In the genomic region with DNA sequence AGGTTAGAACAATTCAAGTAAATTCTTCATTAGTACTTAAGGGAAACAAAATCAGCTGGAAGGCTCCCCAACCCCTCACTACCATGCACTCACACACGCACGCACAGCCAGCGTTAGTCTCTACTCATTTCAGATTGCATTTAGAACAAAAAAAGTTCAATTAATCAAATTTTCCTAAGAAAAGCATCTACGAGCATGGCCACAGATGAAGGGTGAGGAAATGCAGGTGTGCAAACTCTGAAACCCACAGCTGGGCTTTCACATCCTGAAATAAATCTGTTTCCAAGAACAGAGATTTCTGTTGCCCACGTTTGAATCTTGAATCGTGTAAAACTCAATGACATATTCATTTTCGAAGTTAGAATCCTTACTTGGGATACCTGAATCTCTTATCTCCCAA, we compare ENCODE assay signal across 10 cellular contexts.
DNase-seq lines count a peak whose midpoint lies in the region; ATAC-seq lines count a peak whose summit lies in the region.
"Had no signal": no experiment of that assay in that cellular context is flagged by ENCODE, and none has a peak within 500 bp of the region (broad histone marks: within the 10 kb centered on the region; RNA-seq: fewer than 3 reads in every experiment).

No MANE protein-coding gene starts in this region.

- H3K27me3 ChIP-seq in mesendoderm (ENCODE audit: insufficient read depth, low read length, poor library complexity): no peaks in the 10 kb centered on the region
- H3K27me3 ChIP-seq: stomach had no signal

- no peak overlapping the region for H2AK5ac ChIP-seq in mesendoderm (ENCODE audit: low read length)

- H3K56ac ChIP-seq in mesendoderm (ENCODE audit: low read length): no peak overlapping the region

- no peak overlapping the region for H3K23ac ChIP-seq in mesendoderm (ENCODE audit: low read length)

- no peak overlapping the region for H3K4ac ChIP-seq in mesendoderm (ENCODE audit: low read depth, low read length)

- no peak overlapping the region for H3K27ac ChIP-seq in mesendoderm (ENCODE audit: low read depth, low read length)

- H3K18ac ChIP-seq in mesendoderm (ENCODE audit: low read length): no peak overlapping the region

- no peaks in the 10 kb centered on the region for H3K36me3 ChIP-seq in mesendoderm (ENCODE audit: control insufficient read depth, insufficient read depth, low read length)

- no peak overlapping the region for H2BK15ac ChIP-seq in mesendoderm (replicated peaks; ENCODE audit: low read depth)

- H3K9ac ChIP-seq in mesendoderm (ENCODE audit: low read length): no peak overlapping the region

- no CpG with 5 or more reads among the region's 7 CpGs for whole genome bisulfite sequencing in mesendoderm (ENCODE audit: extremely low coverage, insufficient coverage, low lambda C conversion rate)

- no peaks in the 10 kb centered on the region for H3K79me1 ChIP-seq in mesendoderm (ENCODE audit: low read length)

- no peak overlapping the region for H2BK5ac ChIP-seq in mesendoderm (ENCODE audit: low read length)

- H3K79me2 ChIP-seq in mesendoderm (ENCODE audit: control insufficient read depth, insufficient read depth, low read length): no peaks in the 10 kb centered on the region

- peak; percentile 53 to 54 for DNase-seq in activated T-cell treated with anti-CD3 and anti-CD28 coated beads, Interleukin-2, amount 50 U/mL, for 48 hours
- DNase-seq in mesendoderm (no peak), NCI-H446 (lab: John Stamatoyannopoulos, UW) (no peak), NCI-H345 (lab: John Stamatoyannopoulos, UW) (no peak), T-helper 9 cell (no peak)
- DNase-seq: Calu3, stomach had no signal

- no peak overlapping the region for H3K4me3 ChIP-seq in mesendoderm (ENCODE audit: low read length)
- H3K4me3 ChIP-seq: stomach had no signal

- H4K8ac ChIP-seq in mesendoderm (ENCODE audit: low read depth, low read length): no peak overlapping the region

- no peak overlapping the region for H2BK120ac ChIP-seq in mesendoderm (ENCODE audit: low read depth, low read length)

- H4K5ac ChIP-seq in mesendoderm (ENCODE audit: low read length): no peak overlapping the region

- ATAC-seq in GM18498 (IDR thresholded peaks at IDR 0.05; ENCODE audit: unreplicated experiment) (peak; percentile 32), GM19438 (IDR thresholded peaks at IDR 0.05; ENCODE audit: low read depth, unreplicated experiment) (peak; percentile 26), HG03066 (IDR thresholded peaks at IDR 0.05; ENCODE audit: low read depth, unreplicated experiment) (peak; percentile 41)

- no peak overlapping the region for H3K4me2 ChIP-seq in mesendoderm (ENCODE audit: low read length)

- no peaks in the 10 kb centered on the region for H3K4me1 ChIP-seq in mesendoderm (ENCODE audit: control insufficient read depth, low read depth, low read length)
- H3K4me1 ChIP-seq: stomach had no signal

Comparison
In these comparisons a context has a peak if more than half of its experiments do, and no peak if none do; other contexts are left out.
1. DNase-seq: peak in activated T-cell treated with anti-CD3 and anti-CD28 coated beads, Interleukin-2, amount 50 U/mL, for 48 hours (2 of 2); none in mesendoderm (single experiment), NCI-H446 (0 of 2), NCI-H345 (single experiment) and T-helper 9 cell (single experiment).
2. Peak in every context shown above with its lines, with median percentiles within 50 percentile points of each other: ATAC-seq.